In genomic region chr5:111309384-111309783, GRCh38 we compare ENCODE assay signal across 17 cellular contexts.
A peak's percentile ranks its signal among the peaks of the same experiment; 100 is the strongest.
DNase-seq lines count a peak whose midpoint lies in the region; ATAC-seq, FAIRE-seq and TF ChIP-seq lines count a peak whose summit lies in the region.
"Had no signal": no experiment of that assay in that cellular context is flagged by ENCODE, and none has a peak within 500 bp of the region (broad histone marks: within the 10 kb centered on the region; RNA-seq: fewer than 3 reads in every experiment).

No MANE protein-coding gene starts in this region.

- H3K4me2 ChIP-seq in OCI-LY1 (ENCODE audit: low read length) = no peak overlapping the region
- peak overlapping the region; percentile 5 to 36; a peak in 2 of 4 replicates for H3K4me2 ChIP-seq in H1 (ENCODE audit: insufficient read depth in 1 of 2, low read depth in 2 of 2, low read length in 2 of 2)
- H3K4me2 ChIP-seq: KMS-11 had no signal

- no peak for DNase-seq in CD4-positive, alpha-beta T cell
- DNase-seq in CD8-positive, alpha-beta T cell = no peak
- DNase-seq in H1 (ENCODE audit: low read depth in 1 of 2, low spot score in 2 of 2) (no peak), NCI-H2029 (lab: John Stamatoyannopoulos, UW) (no peak)
- DNase-seq in stimulated activated naive CD4-positive, alpha-beta T cell (lab: John Stamatoyannopoulos, UW) = no peak
- no peak for DNase-seq in effector CD4-positive, alpha-beta T cell
- DNase-seq: Calu3, GF-D8, GM23248, NCI-H187 treated with DMSO at 0.1 percent for 48 hours, NCI-H2171, SHP77 had no signal

- H3K27ac ChIP-seq in CD4-positive, alpha-beta T cell (ENCODE audit: low read depth, low read length) = no peak overlapping the region
- no peak overlapping the region for H3K27ac ChIP-seq in CD8-positive, alpha-beta T cell (ENCODE audit: low read depth, low read length)
- H3K27ac ChIP-seq in OCI-LY1 (ENCODE audit: low read depth, low read length, poor library complexity, severe bottlenecking) (peak overlapping the region; percentile 1), H1 (ENCODE audit: low read depth, low read length) (no peak overlapping the region)
- H3K27ac ChIP-seq: GM23248, KMS-11, SK-N-MC had no signal

- H3K4me3 Mint-ChIP-seq in CD4-positive, alpha-beta T cell = no peak overlapping the region
- H3K4me3 Mint-ChIP-seq in CD8-positive, alpha-beta T cell = no peak overlapping the region
- H3K4me3 Mint-ChIP-seq: CD14-positive monocyte had no signal

- peaks cover 33% of the 10 kb centered on the region for H3K4me1 ChIP-seq in CD8-positive, alpha-beta T cell (ENCODE audit: insufficient read depth, low read length)
- peaks cover 28% of the 10 kb centered on the region for H3K4me1 ChIP-seq in OCI-LY1 (ENCODE audit: insufficient read depth, low read length, severe bottlenecking)
- H3K4me1 ChIP-seq in H1 (replicated peaks in 1 of 4; ENCODE audit: control insufficient read depth in 3 of 4, insufficient read depth in 4 of 4, low read length in 3 of 4) = peaks cover 2 to 10% (median 6%) of the 10 kb centered on the region in 4 experiments; a peak in 3 of 7 replicates

- CTCF ChIA-PET in CD4-positive, alpha-beta T cell (lab: Charles Lee) = no interaction called here
- CTCF ChIA-PET in CD8-positive, alpha-beta T cell (lab: Charles Lee) = interaction anchor here (1.0 to 1.5 kb wide), 2 partner anchors 12 to 15 kb away, joined by 3 to 4 read pairs; no protein-coding TSS in a partner anchor
- CTCF ChIA-PET in H1 (lab: Charles Lee; ENCODE audit: partially characterized antibody) = no interaction called here

- no peak overlapping the region for H4K91ac ChIP-seq in H1 (replicated peaks; ENCODE audit: insufficient read length, low read length)

- no peaks in the 10 kb centered on the region for H3K9me2 ChIP-seq in OCI-LY1 (ENCODE audit: low read depth, low read length)

- no peak for TF ChIP-seq POLR2A in H1 (IDR thresholded peaks at IDR 0.05; ENCODE audit: control extremely low read depth in 1 of 2, low read depth in 2 of 2, low read length in 2 of 2)

- no peaks in the 10 kb centered on the region for H3K9me3 Mint-ChIP-seq in CD4-positive, alpha-beta T cell
- no peaks in the 10 kb centered on the region for H3K9me3 Mint-ChIP-seq in CD8-positive, alpha-beta T cell
- H3K9me3 Mint-ChIP-seq: CD14-positive monocyte had no signal

- no peak for TF ChIP-seq EP300 in H1 (IDR thresholded peaks at IDR 0.05; ENCODE audit: borderline replicate concordance in 1 of 2, low read depth in 2 of 2, low read length in 2 of 2)

- POLR2A ChIA-PET in CD4-positive, alpha-beta T cell (lab: Charles Lee) = no interaction called here
- POLR2A ChIA-PET in CD8-positive, alpha-beta T cell (lab: Charles Lee) = interaction anchor here (0.6 kb wide), 1 partner anchor 11 kb away, joined by 3 read pairs; no protein-coding TSS in a partner anchor
- POLR2A ChIA-PET in H1 (lab: Charles Lee; ENCODE audit: partially characterized antibody) = no interaction called here

- no peaks in the 10 kb centered on the region for H3K36me3 Mint-ChIP-seq in CD4-positive, alpha-beta T cell (ENCODE audit: low read depth)
- no peaks in the 10 kb centered on the region for H3K36me3 Mint-ChIP-seq in CD8-positive, alpha-beta T cell
- H3K36me3 Mint-ChIP-seq: CD14-positive monocyte had no signal

- no peak overlapping the region for H3K23ac ChIP-seq in H1 (ENCODE audit: insufficient read length)

- intact Hi-C loops in CD4-positive, alpha-beta T cell (cut with DNase I, micrococcal nuclease) = no loop called here
- intact Hi-C loops in CD8-positive, alpha-beta T cell (cut with DNase I, micrococcal nuclease) = no loop called here

- TF ChIP-seq CTCF in CD4-positive, alpha-beta T cell (IDR thresholded peaks at IDR 0.05) = no peak
- TF ChIP-seq CTCF in CD8-positive, alpha-beta T cell (IDR thresholded peaks at IDR 0.05) = no peak
- TF ChIP-seq CTCF in OCI-LY1 (IDR thresholded peaks at IDR 0.05; ENCODE audit: low read length) = no peak
- TF ChIP-seq CTCF in H1 (IDR thresholded peaks at IDR 0.05; ENCODE audit: control extremely low read depth in 1 of 3, insufficient read depth in 1 of 3, low read depth in 1 of 3, low read length in 3 of 3) = no peak

- no peak overlapping the region for H3K9ac ChIP-seq in OCI-LY1 (ENCODE audit: low read length)
- H3K9ac ChIP-seq in H1 (replicated peaks in 1 of 4; ENCODE audit: extremely low read depth in 1 of 4, low read depth in 3 of 4, low read length in 3 of 4) = no peak overlapping the region
- H3K9ac ChIP-seq: GM23248, KMS-11 had no signal

- H2BK12ac ChIP-seq in H1 (ENCODE audit: low read depth, low read length) = no peak overlapping the region

- no peak overlapping the region for H2BK15ac ChIP-seq in H1 (ENCODE audit: low read length)

- TF ChIP-seq RAD21 in H1 (IDR thresholded peaks at IDR 0.05 in 1 of 2, conservative IDR thresholded peaks at IDR 0.05 in 1 of 2; ENCODE audit: low read depth in 2 of 2, low read length in 2 of 2) = no peak

- no peak for FAIRE-seq in H1 (lab: Jason Lieb, UNC)

- no peak overlapping the region for H3K4me3 ChIP-seq in CD8-positive, alpha-beta T cell (ENCODE audit: low read depth, low read length)
- H3K4me3 ChIP-seq in OCI-LY1 (ENCODE audit: low read depth, low read length, poor library complexity, severe bottlenecking) = no peak overlapping the region
- no peak overlapping the region for H3K4me3 ChIP-seq in H1 (ENCODE audit: extremely low read depth in 1 of 4, insufficient read depth in 2 of 4, low read depth in 3 of 4, low read length in 4 of 4)
- H3K4me3 ChIP-seq: GM23248, SK-N-MC had no signal

- no peaks in the 10 kb centered on the region for H3K23me2 ChIP-seq in H1 (ENCODE audit: low read depth, low read length)

- H4K8ac ChIP-seq in H1 (ENCODE audit: extremely low read depth, insufficient read depth, low read length) = no peak overlapping the region

- H3K4me1 Mint-ChIP-seq in CD4-positive, alpha-beta T cell (ENCODE audit: low read depth) = peaks cover 58% of the 10 kb centered on the region
- H3K4me1 Mint-ChIP-seq in CD8-positive, alpha-beta T cell (ENCODE audit: low read depth) = peaks cover 54% of the 10 kb centered on the region
- H3K4me1 Mint-ChIP-seq: CD14-positive monocyte had no signal

- H3K27me3 ChIP-seq in CD4-positive, alpha-beta T cell (ENCODE audit: control insufficient read depth, insufficient read depth, low read length) = no peaks in the 10 kb centered on the region
- H3K27me3 ChIP-seq in CD8-positive, alpha-beta T cell (ENCODE audit: insufficient read depth, low read length) = no peaks in the 10 kb centered on the region
- H3K27me3 ChIP-seq in OCI-LY1 (ENCODE audit: insufficient read depth, low read length) (no peaks in the 10 kb centered on the region), H1 (replicated peaks in 1 of 4; ENCODE audit: control insufficient read depth in 3 of 4, extremely low read depth in 1 of 4, insufficient read depth in 3 of 4, low read length in 3 of 4) (no peaks in the 10 kb centered on the region)

- no peaks in the 10 kb centered on the region for H3K36me3 ChIP-seq in CD8-positive, alpha-beta T cell (ENCODE audit: insufficient read depth, low read length)
- peaks cover 8% of the 10 kb centered on the region; the same call in 1 of the 2 replicates for H3K36me3 ChIP-seq in OCI-LY1 (ENCODE audit: insufficient read depth, low read length)
- H3K36me3 ChIP-seq in H1 (ENCODE audit: control insufficient read depth in 2 of 4, insufficient read depth in 4 of 4, low read length in 3 of 4) = no peaks in the 10 kb centered on the region

- H4K5ac ChIP-seq in H1 (ENCODE audit: insufficient read length, low read depth, low read length) = no peak overlapping the region

- H3K27me3 Mint-ChIP-seq in CD4-positive, alpha-beta T cell = no peaks in the 10 kb centered on the region
- H3K27me3 Mint-ChIP-seq in CD8-positive, alpha-beta T cell (ENCODE audit: low read depth) = no peaks in the 10 kb centered on the region

- H2AFZ ChIP-seq in OCI-LY1 (ENCODE audit: low read length) (no peak overlapping the region), H1 (ENCODE audit: low read length) (0 out of 2 replicates have a peak overlapping the region, but pooled peaks have one; percentile 3)
- H2AFZ ChIP-seq: GM23248 had no signal

- peak overlapping the region; percentile 69 for H3K27ac Mint-ChIP-seq in CD4-positive, alpha-beta T cell
- peak overlapping the region; percentile 47 for H3K27ac Mint-ChIP-seq in CD8-positive, alpha-beta T cell

- no peak overlapping the region for H3K56ac ChIP-seq in H1 (replicated peaks; ENCODE audit: insufficient read length, low read depth, low read length)

- no peak overlapping the region for H2BK120ac ChIP-seq in H1 (replicated peaks; ENCODE audit: low read depth, low read length)

- no peaks in the 10 kb centered on the region for H4K20me1 ChIP-seq in OCI-LY1 (ENCODE audit: insufficient read depth, low read length)
- no peaks in the 10 kb centered on the region for H4K20me1 ChIP-seq in H1 (replicated peaks in 1 of 2; ENCODE audit: control insufficient read depth in 1 of 2, insufficient read depth in 2 of 2, low read length in 2 of 2)

- H3K79me2 ChIP-seq in OCI-LY1 (ENCODE audit: insufficient read depth, low read length) = peaks cover 49% of the 10 kb centered on the region
- H3K79me2 ChIP-seq in H1 (ENCODE audit: control insufficient read depth in 1 of 2, insufficient read depth in 2 of 2, low read length in 2 of 2) = no peaks in the 10 kb centered on the region

- no peak overlapping the region for H2AK5ac ChIP-seq in H1 (ENCODE audit: low read depth, low read length)

- no peak overlapping the region for H2BK5ac ChIP-seq in H1 (ENCODE audit: low read depth, low read length)

- no peak for ATAC-seq in CD4-positive, alpha-beta T cell (ENCODE audit: poor library complexity)
- no peak for ATAC-seq in CD8-positive, alpha-beta T cell
- ATAC-seq in GM19351 (IDR thresholded peaks at IDR 0.05; ENCODE audit: unreplicated experiment) = no peak

- no peaks in the 10 kb centered on the region for H3K79me1 ChIP-seq in H1 (ENCODE audit: low read depth, low read length)

- no peak overlapping the region for H2BK20ac ChIP-seq in H1 (ENCODE audit: low read length)

- H3K18ac ChIP-seq in H1 (ENCODE audit: extremely low read depth, low read length) = no peak overlapping the region

- 98% methylated on average over 2 of the region's 2 CpGs; no CpG with 5 or more reads in 1 of the 2 experiments for WGBS in H1 (ENCODE audit: extremely low coverage in 1 of 2, insufficient coverage in 1 of 2, insufficient read length in 1 of 2, insufficient replicate concordance in 2 of 2, low coverage in 1 of 2, low lambda C conversion rate in 2 of 2, missing lambda C conversion rate in 1 of 2), 2 experiments

- no peaks in the 10 kb centered on the region; the same call in 1 of the 2 replicates for H3F3A ChIP-seq in OCI-LY1 (ENCODE audit: insufficient read depth, low read length)

- H3K9me3 ChIP-seq in CD4-positive, alpha-beta T cell (ENCODE audit: control insufficient read depth, low read length) = no peaks in the 10 kb centered on the region
- H3K9me3 ChIP-seq in CD8-positive, alpha-beta T cell (ENCODE audit: low read length) = no peaks in the 10 kb centered on the region
- no peaks in the 10 kb centered on the region for H3K9me3 ChIP-seq in OCI-LY1 (ENCODE audit: low read length)
- no peaks in the 10 kb centered on the region for H3K9me3 ChIP-seq in H1 (ENCODE audit: insufficient read depth in 2 of 2, low read depth in 1 of 2, low read length in 1 of 2)

- no peak overlapping the region for H3K4ac ChIP-seq in H1 (replicated peaks; ENCODE audit: insufficient read length, low read depth, low read length)

- H3K14ac ChIP-seq in H1 (ENCODE audit: insufficient read length) = no peak overlapping the region

TF ChIP-seq in H1, 55 proteins besides CTCF, POLR2A, EP300 and RAD21 (continues in another document):
- TF ChIP-seq SIX5 (IDR thresholded peaks at IDR 0.05; ENCODE audit: low read depth, low read length) = no peak
- TF ChIP-seq ASH2L (IDR thresholded peaks at IDR 0.05; ENCODE audit: low read length) = no peak
